In genomic region chr7:44466300-44467216, GRCh38 we compare ENCODE assay signal across 12 cellular contexts. TPM values are rescaled to one million over a fixed set of nuclear protein-coding genes. Genes with fewer than 3 reads are reported as not detected.
DNase-seq lines count a peak whose midpoint lies in the region; ATAC-seq and TF ChIP-seq lines count a peak whose summit lies in the region.
"Had no signal": no experiment of that assay in that cellular context is flagged by ENCODE, and none has a peak within 500 bp of the region (broad histone marks: within the 10 kb centered on the region; RNA-seq: fewer than 3 reads in every experiment).

No MANE protein-coding gene starts in this region.

- no peak overlapping the region for H3K9ac ChIP-seq in neuronal stem cell (ENCODE audit: low read depth, low read length, poor library complexity)

- H3K9me3 ChIP-seq in neuronal stem cell (replicated peaks in 1 of 2; ENCODE audit: control insufficient read depth in 2 of 2, insufficient read depth in 1 of 2, low read depth in 1 of 2, low read length in 2 of 2), result no peaks in the 10 kb centered on the region
- H3K9me3 ChIP-seq: breast epithelium, upper lobe of right lung had no signal

- no peak overlapping the region for H3K27ac ChIP-seq in neuronal stem cell (replicated peaks; ENCODE audit: low read length)
- H3K27ac ChIP-seq: breast epithelium, upper lobe of right lung had no signal

- H3K4me1 Mint-ChIP-seq in activated T-cell treated with anti-CD3 and anti-CD28 coated beads, Interleukin-2, amount 50 U/mL, for 4 hours (ENCODE audit: low read depth), result peaks cover 64% of the 10 kb centered on the region
- H3K4me1 Mint-ChIP-seq in activated naive CD8-positive, alpha-beta T cell treated with anti-CD3 and anti-CD28 coated beads for 36 hours, result peaks cover 68% of the 10 kb centered on the region
- H3K4me1 Mint-ChIP-seq in stimulated activated naive CD8-positive, alpha-beta T cell treated with anti-CD3 and anti-CD28 coated beads, Interleukin-15, amount 100 ng/mL, for 72 hours, result peaks cover 84% of the 10 kb centered on the region

- no peak overlapping the region for H3K23ac ChIP-seq in neuronal stem cell (ENCODE audit: low read depth, low read length, poor library complexity)

- no peaks in the 10 kb centered on the region for H3K9me3 Mint-ChIP-seq in activated T-cell treated with anti-CD3 and anti-CD28 coated beads, Interleukin-2, amount 50 U/mL, for 4 hours
- no peaks in the 10 kb centered on the region for H3K9me3 Mint-ChIP-seq in activated naive CD8-positive, alpha-beta T cell treated with anti-CD3 and anti-CD28 coated beads for 36 hours
- no peaks in the 10 kb centered on the region for H3K9me3 Mint-ChIP-seq in stimulated activated naive CD8-positive, alpha-beta T cell treated with anti-CD3 and anti-CD28 coated beads, Interleukin-15, amount 100 ng/mL, for 72 hours

- H3K27me3 ChIP-seq in neuronal stem cell (ENCODE audit: control insufficient read depth in 3 of 3, insufficient read depth in 3 of 3, low read depth in 1 of 3, low read length in 3 of 3), result no peaks in the 10 kb centered on the region
- H3K27me3 ChIP-seq: breast epithelium, upper lobe of right lung had no signal

- H4K91ac ChIP-seq in neuronal stem cell (ENCODE audit: low read depth, low read length, poor library complexity), result no peak overlapping the region

- H3K4me3 Mint-ChIP-seq in activated T-cell treated with anti-CD3 and anti-CD28 coated beads, Interleukin-2, amount 50 U/mL, for 4 hours, result no peak overlapping the region
- no peak overlapping the region for H3K4me3 Mint-ChIP-seq in activated naive CD8-positive, alpha-beta T cell treated with anti-CD3 and anti-CD28 coated beads for 36 hours
- peak overlapping the region in 1 of 2 donors; percentile 39 for H3K4me3 Mint-ChIP-seq in stimulated activated naive CD8-positive, alpha-beta T cell treated with anti-CD3 and anti-CD28 coated beads, Interleukin-15, amount 100 ng/mL, for 72 hours

- no peaks in the 10 kb centered on the region for H3K27me3 Mint-ChIP-seq in activated T-cell treated with anti-CD3 and anti-CD28 coated beads, Interleukin-2, amount 50 U/mL, for 4 hours (ENCODE audit: low read depth)
- H3K27me3 Mint-ChIP-seq in activated naive CD8-positive, alpha-beta T cell treated with anti-CD3 and anti-CD28 coated beads for 36 hours, result no peaks in the 10 kb centered on the region
- no peaks in the 10 kb centered on the region for H3K27me3 Mint-ChIP-seq in stimulated activated naive CD8-positive, alpha-beta T cell treated with anti-CD3 and anti-CD28 coated beads, Interleukin-15, amount 100 ng/mL, for 72 hours

- TF ChIP-seq CTCF in fibroblast of villous mesenchyme (IDR thresholded peaks at IDR 0.05; ENCODE audit: insufficient read depth, low read depth, low read length), result no peak

- H2AK5ac ChIP-seq in neuronal stem cell (ENCODE audit: low read depth, low read length), result no peak overlapping the region

- peak overlapping the region; percentile 52 for H3K27ac Mint-ChIP-seq in activated naive CD8-positive, alpha-beta T cell treated with anti-CD3 and anti-CD28 coated beads for 36 hours
- H3K27ac Mint-ChIP-seq in stimulated activated naive CD8-positive, alpha-beta T cell treated with anti-CD3 and anti-CD28 coated beads, Interleukin-15, amount 100 ng/mL, for 72 hours, result no peak overlapping the region

- no peak overlapping the region for H3K4ac ChIP-seq in neuronal stem cell (ENCODE audit: low read length)

- DNase-seq in activated T-cell treated with anti-CD3 and anti-CD28 coated beads, Interleukin-2, amount 50 U/mL, for 4 hours, result no peak
- no peak for DNase-seq in activated T-cell treated with anti-CD3 and anti-CD28 coated beads, Interleukin-2, amount 50 U/mL, for 1 hour
- no peak for DNase-seq in activated naive CD8-positive, alpha-beta T cell treated with anti-CD3 and anti-CD28 coated beads for 36 hours
- peak; percentile 52 for DNase-seq in fibroblast of villous mesenchyme (ENCODE audit: low read depth)
- no peak for DNase-seq in stimulated activated naive CD8-positive, alpha-beta T cell treated with anti-CD3 and anti-CD28 coated beads, Interleukin-15, amount 100 ng/mL, for 72 hours
- no peak for DNase-seq in neuronal stem cell (ENCODE audit: low spot score)
- DNase-seq: DMS79, upper lobe of right lung had no signal

- no peak overlapping the region for H3K4me2 ChIP-seq in neuronal stem cell (ENCODE audit: insufficient read depth, low read length, poor library complexity, severe bottlenecking)

- WGBS in neuronal stem cell (ENCODE audit: extremely low coverage in 2 of 2, insufficient read length in 2 of 2, insufficient replicate concordance in 1 of 2), 2 donors, result no CpG with 5 or more reads among the region's 4 CpGs

- no peak overlapping the region for H2BK5ac ChIP-seq in neuronal stem cell (ENCODE audit: low read length)

- peaks cover 50% of the 10 kb centered on the region for H3K36me3 Mint-ChIP-seq in activated T-cell treated with anti-CD3 and anti-CD28 coated beads, Interleukin-2, amount 50 U/mL, for 4 hours (ENCODE audit: insufficient read depth)
- peaks cover 54% of the 10 kb centered on the region for H3K36me3 Mint-ChIP-seq in activated naive CD8-positive, alpha-beta T cell treated with anti-CD3 and anti-CD28 coated beads for 36 hours

- H3K4me1 ChIP-seq in neuronal stem cell (ENCODE audit: control insufficient read depth in 2 of 2, insufficient read depth in 1 of 2, low read depth in 1 of 2, low read length in 2 of 2), result peaks cover 2 to 8% of the 10 kb centered on the region in 2 donors
- H3K4me1 ChIP-seq: breast epithelium had no signal

- H3K4me3 ChIP-seq in fibroblast of villous mesenchyme (ENCODE audit: low read depth, low read length), result no peak overlapping the region
- no peak overlapping the region for H3K4me3 ChIP-seq in neuronal stem cell (ENCODE audit: low read length in 2 of 2)
- H3K4me3 ChIP-seq: breast epithelium, upper lobe of right lung had no signal

- no peak overlapping the region for H2BK15ac ChIP-seq in neuronal stem cell (ENCODE audit: low read length)

- H3K79me1 ChIP-seq in neuronal stem cell (ENCODE audit: low read depth, low read length), result peaks cover 2% of the 10 kb centered on the region

- H3K18ac ChIP-seq in neuronal stem cell (ENCODE audit: low read length), result no peak overlapping the region

- no peak overlapping the region for H4K8ac ChIP-seq in neuronal stem cell (ENCODE audit: low read depth, low read length)

- H2BK12ac ChIP-seq in neuronal stem cell (ENCODE audit: low read length), result no peak overlapping the region

- no peak overlapping the region for H2AFZ ChIP-seq in neuronal stem cell (ENCODE audit: low read length)

- peak; percentile 47 to 65 for ATAC-seq in activated T-cell treated with anti-CD3 and anti-CD28 coated beads, Interleukin-2, amount 50 U/mL, for 4 hours
- ATAC-seq in stimulated activated naive CD8-positive, alpha-beta T cell treated with anti-CD3 and anti-CD28 coated beads, Interleukin-15, amount 100 ng/mL, for 72 hours, result peak; percentile 41
- no peak for ATAC-seq in GM21360 (IDR thresholded peaks at IDR 0.05; ENCODE audit: unreplicated experiment)
- no peak for ATAC-seq in HG02588 (IDR thresholded peaks at IDR 0.05; ENCODE audit: unreplicated experiment)
- ATAC-seq: esophagus mucosa, upper lobe of right lung had no signal

- no peak overlapping the region for H2BK120ac ChIP-seq in neuronal stem cell (ENCODE audit: low read depth, low read length)

- H3K36me3 ChIP-seq in neuronal stem cell (replicated peaks in 1 of 2; ENCODE audit: control insufficient read depth in 2 of 2, insufficient read depth in 2 of 2, low read length in 2 of 2), result peaks cover 12 to 84% of the 10 kb centered on the region in 2 donors
- H3K36me3 ChIP-seq: breast epithelium had no signal

- H3K14ac ChIP-seq in neuronal stem cell (ENCODE audit: low read length), result no peak overlapping the region

RNA-seq across cellular contexts. Expression of gene NUDCD3, which starts 23.9 kb away (rescaled TPM):
- 10 to 100 TPM; 68.4 to 80.3 (median 75.7) TPM for total RNA-seq in activated T-cell treated with anti-CD3 and anti-CD28 coated beads, Interleukin-2, amount 50 U/mL, for 4 hours
- total RNA-seq in activated naive CD8-positive, alpha-beta T cell treated with anti-CD3 and anti-CD28 coated beads for 36 hours, result 10 to 100 TPM; 94.9 to 96.9 TPM
- total RNA-seq in fibroblast of villous mesenchyme, result 51.2 and 62.2 TPM in 2 replicates
- polyA plus RNA-seq in neuronal stem cell (2013, experiment 1 of 2), result 37.7 TPM
- 37.7 TPM for polyA plus RNA-seq in neuronal stem cell (2013, experiment 2 of 2)

Comparison
In these comparisons a context has a peak if more than half of its experiments do, and no peak if none do; other contexts are left out.
1. ATAC-seq: peak in activated T-cell treated with anti-CD3 and anti-CD28 coated beads, Interleukin-2, amount 50 U/mL, for 4 hours (2 of 2) and stimulated activated naive CD8-positive, alpha-beta T cell treated with anti-CD3 and anti-CD28 coated beads, Interleukin-15, amount 100 ng/mL, for 72 hours (single experiment); none in GM21360 (single experiment) and HG02588 (single experiment).